ENCODE assay signal across 9 cellular contexts in genomic region chr16:48814994-48815393, GRCh38.
"Had no signal": no experiment of that assay in that cellular context is flagged by ENCODE, and none has a peak within 500 bp of the region (broad histone marks: within the 10 kb centered on the region; RNA-seq: fewer than 3 reads in every experiment).

No MANE protein-coding gene starts in this region.

- FAIRE-seq: H54, HTR-8/SVneo, K562 had no signal

- H3K4me3 ChIP-seq: GM23248, K562 had no signal

- H3K9ac ChIP-seq: GM23248 had no signal

- ATAC-seq: K562 had no signal

- H2AFZ ChIP-seq: GM23248 had no signal

- H3K27ac ChIP-seq: GM23248 had no signal

- DNase-seq: GM23248, GOT3, H9, HCEC 1CT, IMR-90, KG1 had no signal
